In the genomic region with DNA sequence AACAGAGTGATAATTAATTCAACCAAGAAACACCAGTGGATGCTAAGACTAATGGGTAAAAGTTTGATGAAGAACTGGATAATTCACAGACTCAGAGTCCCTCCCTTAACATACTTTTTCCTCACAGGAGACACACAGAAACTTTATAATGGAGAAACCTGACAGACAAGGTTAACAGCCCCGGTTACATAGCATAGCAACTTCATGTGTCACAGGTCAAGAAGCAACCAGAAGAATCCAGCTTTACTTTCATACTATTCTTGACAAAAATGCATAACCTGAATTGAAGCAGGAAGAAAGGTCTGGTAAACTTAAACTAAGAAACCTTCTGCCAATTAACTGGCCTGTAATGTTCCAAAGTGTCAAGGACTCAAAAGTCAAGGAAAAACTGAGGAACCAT, we compare ENCODE assay signal across 16 cellular contexts.
DNase-seq lines count a peak whose midpoint lies in the region; ATAC-seq, FAIRE-seq and TF ChIP-seq lines count a peak whose summit lies in the region.
"Had no signal": no experiment of that assay in that cellular context is flagged by ENCODE, and none has a peak within 500 bp of the region (broad histone marks: within the 10 kb centered on the region; RNA-seq: fewer than 3 reads in every experiment).

No MANE protein-coding gene starts in this region.

- H3K4me3 ChIP-seq in mammary epithelial cell (replicated peaks in 1 of 3; ENCODE audit: insufficient read depth in 1 of 3, low read depth in 2 of 3, low read length in 3 of 3): no peak overlapping the region
- no peak overlapping the region for H3K4me3 ChIP-seq in breast epithelium
- H3K4me3 ChIP-seq: BLaER1 treated with 17β-estradiol and CSF1 and Interleukin-3, amounts not matched to agents 10 nM and 100 nM; GM12878; HAP-1 had no signal

- peaks cover 12% of the 10 kb centered on the region for H3K9me3 Mint-ChIP-seq in natural killer cell treated with Interleukin-12 subunit alpha and Interleukin-12 subunit beta and Interleukin-15 and Interleukin-18, amount 100 ng/mL, for 72 hours
- peaks cover 5% of the 10 kb centered on the region for H3K9me3 Mint-ChIP-seq in activated CD4-positive, alpha-beta memory T cell treated with anti-CD3 and anti-CD28 coated beads, Interleukin-2, amount 10 ng/mL, durations not matched to agents 7 days and 5 days

- TF ChIP-seq CTCF in mammary epithelial cell (conservative IDR thresholded peaks at IDR 0.05 in 1 of 2, IDR thresholded peaks at IDR 0.05 in 1 of 2; ENCODE audit: extremely low read depth in 1 of 2, insufficient read depth in 1 of 2, low read depth in 1 of 2, low read length in 2 of 2) (no peak), breast epithelium (IDR thresholded peaks at IDR 0.05) (no peak)

- no peaks in the 10 kb centered on the region for H3K79me2 ChIP-seq in mammary epithelial cell (ENCODE audit: insufficient read depth, low read length)

- DNase-seq in mammary epithelial cell: peak; percentile 27
- no peak for DNase-seq in breast epithelium (ENCODE audit: low spot score in 2 of 2)
- peak; percentile 16 for DNase-seq in epithelial cell of prostate (ENCODE audit: low read depth, low spot score)
- peak; percentile 69 for DNase-seq in kidney tubule cell (ENCODE audit: low spot score)
- no peak for DNase-seq in natural killer cell treated with Interleukin-12 subunit alpha and Interleukin-12 subunit beta and Interleukin-15 and Interleukin-18, amount 100 ng/mL, for 72 hours (ENCODE audit: low spot score)
- DNase-seq in GM12892 (ENCODE audit: insufficient read length): no peak
- no peak for DNase-seq in activated CD4-positive, alpha-beta memory T cell treated with anti-CD3 and anti-CD28 coated beads, Interleukin-2, amount 10 ng/mL, durations not matched to agents 7 days and 5 days
- DNase-seq: ACHN; Calu3; CD4-positive, CD25-positive, alpha-beta regulatory T cell; DMS 273 treated with DMSO at 0.1 percent for 48 hours had no signal

- no peaks in the 10 kb centered on the region for H3K36me3 ChIP-seq in mammary epithelial cell (ENCODE audit: insufficient read depth, low read length)
- no peaks in the 10 kb centered on the region for H3K36me3 ChIP-seq in breast epithelium
- H3K36me3 ChIP-seq: BLaER1 treated with 17β-estradiol and CSF1 and Interleukin-3, amounts not matched to agents 10 nM and 100 nM; HAP-1 had no signal

- no peak overlapping the region for H3K27ac Mint-ChIP-seq in natural killer cell treated with Interleukin-12 subunit alpha and Interleukin-12 subunit beta and Interleukin-15 and Interleukin-18, amount 100 ng/mL, for 72 hours
- H3K27ac Mint-ChIP-seq in activated CD4-positive, alpha-beta memory T cell treated with anti-CD3 and anti-CD28 coated beads, Interleukin-2, amount 10 ng/mL, durations not matched to agents 7 days and 5 days: no peak overlapping the region
- H3K27ac Mint-ChIP-seq: CD4-positive, CD25-positive, alpha-beta regulatory T cell had no signal

- no peaks in the 10 kb centered on the region for H3K27me3 Mint-ChIP-seq in natural killer cell treated with Interleukin-12 subunit alpha and Interleukin-12 subunit beta and Interleukin-15 and Interleukin-18, amount 100 ng/mL, for 72 hours
- H3K27me3 Mint-ChIP-seq in activated CD4-positive, alpha-beta memory T cell treated with anti-CD3 and anti-CD28 coated beads, Interleukin-2, amount 10 ng/mL, durations not matched to agents 7 days and 5 days: no peaks in the 10 kb centered on the region
- H3K27me3 Mint-ChIP-seq: CD4-positive, CD25-positive, alpha-beta regulatory T cell had no signal

- no peak for ATAC-seq in GM18873 (IDR thresholded peaks at IDR 0.05; ENCODE audit: low FRiP score, unreplicated experiment)
- no peak for ATAC-seq in natural killer cell treated with Interleukin-12 subunit alpha and Interleukin-12 subunit beta and Interleukin-15 and Interleukin-18, amount 100 ng/mL, for 72 hours
- ATAC-seq: GM12878 had no signal

- CTCF ChIA-PET in mammary epithelial cell (lab: Charles Lee; ENCODE audit: low non-redundant PET): no interaction called here
- CTCF ChIA-PET in activated CD4-positive, alpha-beta memory T cell treated with anti-CD3 and anti-CD28 coated beads, Interleukin-2, amount 10 ng/mL, durations not matched to agents 7 days and 5 days (lab: Charles Lee): no interaction called here

- H3K4me1 Mint-ChIP-seq in natural killer cell treated with Interleukin-12 subunit alpha and Interleukin-12 subunit beta and Interleukin-15 and Interleukin-18, amount 100 ng/mL, for 72 hours (ENCODE audit: low read depth in 2 of 2): no peaks in the 10 kb centered on the region
- H3K4me1 Mint-ChIP-seq in activated CD4-positive, alpha-beta memory T cell treated with anti-CD3 and anti-CD28 coated beads, Interleukin-2, amount 10 ng/mL, durations not matched to agents 7 days and 5 days: no peaks in the 10 kb centered on the region
- H3K4me1 Mint-ChIP-seq: CD4-positive, CD25-positive, alpha-beta regulatory T cell had no signal

- no peaks in the 10 kb centered on the region for H4K20me1 ChIP-seq in mammary epithelial cell (ENCODE audit: insufficient read depth, low read length)
- H4K20me1 ChIP-seq: BLaER1 treated with 17β-estradiol and CSF1 and Interleukin-3, amounts not matched to agents 10 nM and 100 nM had no signal

- H3K27me3 ChIP-seq in mammary epithelial cell (ENCODE audit: insufficient read depth, low read length): peaks cover 3% of the 10 kb centered on the region
- H3K27me3 ChIP-seq in breast epithelium: no peaks in the 10 kb centered on the region
- H3K27me3 ChIP-seq: BLaER1 treated with 17β-estradiol and CSF1 and Interleukin-3, amounts not matched to agents 10 nM and 100 nM had no signal

- BruUV-seq in mammary epithelial cell (replicated peaks; lab: Mats Ljungman, UMichigan): no TSS peak

- WGBS in mammary epithelial cell (ENCODE audit: low coverage, missing lambda C conversion rate): 26% methylated on average over 1 of the region's 1 CpG

- H3K27ac ChIP-seq in mammary epithelial cell (ENCODE audit: insufficient read depth, low read depth, low read length) (no peak overlapping the region), breast epithelium (no peak overlapping the region), epithelial cell of prostate (peak overlapping the region; percentile 32)
- H3K27ac ChIP-seq: BLaER1 treated with 17β-estradiol and CSF1 and Interleukin-3, amounts not matched to agents 10 nM and 100 nM had no signal

- no peak overlapping the region for H3K9ac ChIP-seq in mammary epithelial cell (ENCODE audit: insufficient read depth, low read length)
- H3K9ac ChIP-seq: BLaER1 treated with 17β-estradiol and CSF1 and Interleukin-3, amounts not matched to agents 10 nM and 100 nM had no signal

- intact Hi-C loops in mammary epithelial cell (cut with micrococcal nuclease): no loop called here
- intact Hi-C loops in breast epithelium (cut with DNase I; ENCODE audit: low total_unique reads): no loop called here

- no peak for TF ChIP-seq POLR2A in breast epithelium (IDR thresholded peaks at IDR 0.05)
- TF ChIP-seq POLR2A in GM12892 (IDR thresholded peaks at IDR 0.05; ENCODE audit: low read depth, low read length): no peak

- in situ Hi-C loops in mammary epithelial cell (cut with MboI; ENCODE audit: low sequenced_read_pairs in 2 of 2): no loop called here

- no peaks in the 10 kb centered on the region for H3K36me3 Mint-ChIP-seq in natural killer cell treated with Interleukin-12 subunit alpha and Interleukin-12 subunit beta and Interleukin-15 and Interleukin-18, amount 100 ng/mL, for 72 hours
- H3K36me3 Mint-ChIP-seq in activated CD4-positive, alpha-beta memory T cell treated with anti-CD3 and anti-CD28 coated beads, Interleukin-2, amount 10 ng/mL, durations not matched to agents 7 days and 5 days (ENCODE audit: low read depth): no peaks in the 10 kb centered on the region
- H3K36me3 Mint-ChIP-seq: CD4-positive, CD25-positive, alpha-beta regulatory T cell had no signal

- no peak overlapping the region for H3K4me3 Mint-ChIP-seq in natural killer cell treated with Interleukin-12 subunit alpha and Interleukin-12 subunit beta and Interleukin-15 and Interleukin-18, amount 100 ng/mL, for 72 hours
- no peak overlapping the region for H3K4me3 Mint-ChIP-seq in activated CD4-positive, alpha-beta memory T cell treated with anti-CD3 and anti-CD28 coated beads, Interleukin-2, amount 10 ng/mL, durations not matched to agents 7 days and 5 days
- H3K4me3 Mint-ChIP-seq: CD4-positive, CD25-positive, alpha-beta regulatory T cell had no signal

- H2AFZ ChIP-seq in mammary epithelial cell (ENCODE audit: low read depth, low read length): no peak overlapping the region

- FAIRE-seq in GM12892 (lab: Jason Lieb, UNC): no peak
- FAIRE-seq: GM12878, H1 had no signal

- dilution Hi-C loops in mammary epithelial cell (cut with HindIII; ENCODE audit: low sequenced_read_pairs): no loop called here

- no peak overlapping the region for H3K4me2 ChIP-seq in mammary epithelial cell (ENCODE audit: insufficient read depth, low read depth, low read length)
- H3K4me2 ChIP-seq: BLaER1 treated with 17β-estradiol and CSF1 and Interleukin-3, amounts not matched to agents 10 nM and 100 nM had no signal

- no peaks in the 10 kb centered on the region for H3K9me3 ChIP-seq in mammary epithelial cell (replicated peaks; ENCODE audit: insufficient read depth, low read length)
- H3K9me3 ChIP-seq in breast epithelium: no peaks in the 10 kb centered on the region
- H3K9me3 ChIP-seq: BLaER1 treated with 17β-estradiol and CSF1 and Interleukin-3, amounts not matched to agents 10 nM and 100 nM; HAP-1 had no signal

- H3K4me1 ChIP-seq in mammary epithelial cell (ENCODE audit: insufficient read depth, low read length) (no peaks in the 10 kb centered on the region), breast epithelium (no peaks in the 10 kb centered on the region)
- H3K4me1 ChIP-seq: BLaER1 treated with 17β-estradiol and CSF1 and Interleukin-3, amounts not matched to agents 10 nM and 100 nM; HAP-1 had no signal

- POLR2A ChIA-PET in activated CD4-positive, alpha-beta memory T cell treated with anti-CD3 and anti-CD28 coated beads, Interleukin-2, amount 10 ng/mL, durations not matched to agents 7 days and 5 days (lab: Charles Lee): no interaction called here

Comparison
In these comparisons a context has a peak if more than half of its experiments do, and no peak if none do; other contexts are left out.
1. DNase-seq: peak in mammary epithelial cell (single experiment), epithelial cell of prostate (single experiment) and kidney tubule cell (single experiment); none in breast epithelium (0 of 2), natural killer cell treated with Interleukin-12 subunit alpha and Interleukin-12 subunit beta and Interleukin-15 and Interleukin-18, amount 100 ng/mL, for 72 hours (single experiment), GM12892 (single experiment) and activated CD4-positive, alpha-beta memory T cell treated with anti-CD3 and anti-CD28 coated beads, Interleukin-2, amount 10 ng/mL, durations not matched to agents 7 days and 5 days (single experiment).